Comparison of ENCODE assay signal across 1 cellular context in genomic region chr19:58182577-58182988, GRCh38.
TF ChIP-seq lines count a peak whose summit lies in the region.

No MANE protein-coding gene starts in this region.

TF ChIP-seq in HepG2, 621 proteins besides CTCF, POLR2A, EP300 and RAD21 (continues in another document):
- TF ChIP-seq RBM22 (optimal IDR thresholded peaks at IDR 0.05; ENCODE audit: low read length) (no peak), EHMT2 (IDR thresholded peaks at IDR 0.05; ENCODE audit: borderline replicate concordance, low read depth, low read length) (0 out of 2 replicates have a peak, but pooled peaks have one; percentile 51), RBFOX2 (IDR thresholded peaks at IDR 0.05; ENCODE audit: low read depth, low read length) (no peak), PAXIP1 (CRISPR knock-in tag; conservative IDR thresholded peaks at IDR 0.05) (no peak), KAT7 (CRISPR knock-in tag; IDR thresholded peaks at IDR 0.05; ENCODE audit: borderline replicate concordance) (no peak), FOXA1 (IDR thresholded peaks at IDR 0.05) (no peak), FOXA1 (CRISPR knock-in tag; IDR thresholded peaks at IDR 0.05) (no peak), REL (CRISPR knock-in tag; conservative IDR thresholded peaks at IDR 0.05) (no peak), ZNF576 (CRISPR knock-in tag; IDR thresholded peaks at IDR 0.05) (no peak), ZNF777 (CRISPR knock-in tag; IDR thresholded peaks at IDR 0.05) (no peak), FOXC1 (CRISPR knock-in tag; IDR thresholded peaks at IDR 0.05; ENCODE audit: borderline replicate concordance) (no peak), MTA1 (CRISPR knock-in tag; IDR thresholded peaks at IDR 0.05; ENCODE audit: borderline replicate concordance) (no peak), ZFP91 (CRISPR knock-in tag; IDR thresholded peaks at IDR 0.05; ENCODE audit: borderline replicate concordance) (no peak), ZNF256 (CRISPR knock-in tag; conservative IDR thresholded peaks at IDR 0.05) (no peak), HDAC2 (CRISPR knock-in tag; IDR thresholded peaks at IDR 0.05) (0 out of 2 replicates have a peak, but pooled peaks have one; percentile 4), ZNF557 (CRISPR knock-in tag; IDR thresholded peaks at IDR 0.05) (no peak), MTF2 (CRISPR knock-in tag; IDR thresholded peaks at IDR 0.05; ENCODE audit: borderline replicate concordance) (0 out of 2 replicates have a peak, but pooled peaks have one; percentile 63), FOXO4 (CRISPR knock-in tag; conservative IDR thresholded peaks at IDR 0.05) (no peak), ZNF138 (CRISPR knock-in tag; IDR thresholded peaks at IDR 0.05; ENCODE audit: low read depth) (no peak), SUZ12 (IDR thresholded peaks at IDR 0.05; ENCODE audit: low read depth, low read length) (no peak), IRF1 (CRISPR knock-in tag; IDR thresholded peaks at IDR 0.05; ENCODE audit: low read depth) (no peak), FOXP1 (IDR thresholded peaks at IDR 0.05) (no peak), FOXP1 (CRISPR knock-in tag; IDR thresholded peaks at IDR 0.05) (no peak), ZEB1 (IDR thresholded peaks at IDR 0.05; ENCODE audit: insufficient replicate concordance, low read depth) (peak; percentile 2), BCLAF1 (IDR thresholded peaks at IDR 0.05) (no peak), ZNF639 (CRISPR knock-in tag; conservative IDR thresholded peaks at IDR 0.05) (no peak), ZNF329 (CRISPR knock-in tag; IDR thresholded peaks at IDR 0.05; ENCODE audit: low read depth) (no peak), ZNF709 (CRISPR knock-in tag; IDR thresholded peaks at IDR 0.05) (no peak), ZNF431 (CRISPR knock-in tag; IDR thresholded peaks at IDR 0.05; ENCODE audit: borderline replicate concordance, low read depth) (0 out of 2 replicates have a peak, but pooled peaks have one; percentile 19), ZNF556 (CRISPR knock-in tag; IDR thresholded peaks at IDR 0.05; ENCODE audit: borderline replicate concordance) (no peak), AKNA (CRISPR knock-in tag; IDR thresholded peaks at IDR 0.05; ENCODE audit: borderline replicate concordance) (no peak), ZNF143 (CRISPR knock-in tag; IDR thresholded peaks at IDR 0.05) (no peak), ZNF230 (CRISPR knock-in tag; IDR thresholded peaks at IDR 0.05) (no peak), NFRKB (IDR thresholded peaks at IDR 0.05) (no peak), NR2F6 (IDR thresholded peaks at IDR 0.05) (no peak), NR2F6 (CRISPR knock-in tag; IDR thresholded peaks at IDR 0.05) (no peak), ZNF17 (CRISPR knock-in tag; IDR thresholded peaks at IDR 0.05) (no peak), ZNF670 (CRISPR knock-in tag; IDR thresholded peaks at IDR 0.05; ENCODE audit: borderline replicate concordance) (no peak), ATF7-NPFF (CRISPR knock-in tag; IDR thresholded peaks at IDR 0.05; ENCODE audit: low read depth) (no peak), TCF7 (IDR thresholded peaks at IDR 0.05; ENCODE audit: low read depth) (no peak), ZFP36L2 (CRISPR knock-in tag; IDR thresholded peaks at IDR 0.05) (no peak), ZNF44 (CRISPR knock-in tag; IDR thresholded peaks at IDR 0.05) (no peak), ZNF33A (CRISPR knock-in tag; IDR thresholded peaks at IDR 0.05; ENCODE audit: borderline replicate concordance) (no peak), ZNF235 (CRISPR knock-in tag; IDR thresholded peaks at IDR 0.05; ENCODE audit: borderline replicate concordance) (no peak), CREM (IDR thresholded peaks at IDR 0.05) (no peak), CREM (CRISPR knock-in tag; IDR thresholded peaks at IDR 0.05) (no peak), PRDM4 (CRISPR knock-in tag; IDR thresholded peaks at IDR 0.05; ENCODE audit: borderline replicate concordance) (no peak), BCL6 (CRISPR knock-in tag; IDR thresholded peaks at IDR 0.05) (peak; percentile 19; the same call in 1 of the 2 replicates), PHF5A (CRISPR knock-in tag; IDR thresholded peaks at IDR 0.05; ENCODE audit: low read depth, unreplicated experiment) (no peak), TMF1 (CRISPR knock-in tag; IDR thresholded peaks at IDR 0.05; ENCODE audit: low read depth) (no peak), KDM1A (CRISPR knock-in tag; IDR thresholded peaks at IDR 0.05) (no peak)
